Comparison of ENCODE assay signal across 13 cellular contexts in genomic region chr7:127822822-127823508, GRCh38.
DNase-seq lines count a peak whose midpoint lies in the region; ATAC-seq, FAIRE-seq and TF ChIP-seq lines count a peak whose summit lies in the region.
"Had no signal": no experiment of that assay in that cellular context is flagged by ENCODE, and none has a peak within 500 bp of the region (broad histone marks: within the 10 kb centered on the region; RNA-seq: fewer than 3 reads in every experiment).

No MANE protein-coding gene starts in this region.

- in situ Hi-C loops in HepG2 (cut with HindIII; ENCODE audit: extremely low pct_ligation_motif_present, low pct_unique_long_range_greater_than_20kb): no loop called here

- intact Hi-C loops in HepG2 (cut with micrococcal nuclease; ENCODE audit: unreplicated experiment): loop anchor here (5.0 kb wide), 1 partner anchor 89 kb away; no protein-coding TSS in a partner anchor
- intact Hi-C loops in kidney (cut with DNase I): no loop called here

- ATAC-seq in WTC11: peak; percentile 82
- ATAC-seq in HepG2: no peak

- FAIRE-seq in HepG2 (lab: Jason Lieb, UNC) (no peak), kidney (lab: Jason Lieb, UNC) (no peak)

- WGBS in HepG2 (ENCODE audit: low lambda C conversion rate): 97% methylated on average over 5 of the region's 5 CpGs

- H3K27me3 ChIP-seq in HepG2 (ENCODE audit: control insufficient read depth in 1 of 2, insufficient read depth in 2 of 2, low read length in 2 of 2): no peaks in the 10 kb centered on the region

- peaks cover 50% of the 10 kb centered on the region for H3K4me1 Mint-ChIP-seq in WTC11

- H3K9ac ChIP-seq in HepG2 (ENCODE audit: insufficient read depth, low read depth, low read length) (no peak overlapping the region), kidney (ENCODE audit: low read length in 2 of 2) (no peak overlapping the region)
- H3K9ac ChIP-seq: KMS-11 had no signal

- H2AFZ ChIP-seq in HepG2 (ENCODE audit: low read length): no peak overlapping the region

- TF ChIP-seq POLR2A in HepG2 (IDR thresholded peaks at IDR 0.05; ENCODE audit: insufficient read depth in 1 of 2, low read depth in 2 of 2, low read length in 2 of 2): no peak

- CTCF ChIA-PET in WTC11 (lab: Charles Lee): no interaction called here
- CTCF ChIA-PET in HepG2 (lab: Yijun Ruan, JAX; ENCODE audit: low intra/inter-chr PET ratio, low total read pairs): no interaction called here

- peak overlapping the region; percentile 17 for H3K27ac ChIP-seq in HepG2 (ENCODE audit: extremely low read length, insufficient read depth, low read length)
- no peak overlapping the region for H3K27ac ChIP-seq in kidney (ENCODE audit: low read depth in 2 of 2, low read length in 2 of 2)
- no peak overlapping the region for H3K27ac ChIP-seq in substantia nigra (ENCODE audit: low read depth, low read length, poor library complexity, severe bottlenecking)
- H3K27ac ChIP-seq: KMS-11 had no signal

- H3K36me3 Mint-ChIP-seq in WTC11: no peaks in the 10 kb centered on the region

- H3K27ac Mint-ChIP-seq in WTC11: peak overlapping the region; percentile 33; the same call in 1 of the 2 replicates
- H3K27ac Mint-ChIP-seq: activated CD4-positive, alpha-beta T cell treated with anti-CD3 and anti-CD28 coated beads, Interleukin-2, amount 10 ng/mL, durations not matched to agents 24 days and 14 days had no signal

- TF ChIP-seq RAD21 in HepG2 (CRISPR knock-in tag; IDR thresholded peaks at IDR 0.05): no peak

- TF ChIP-seq CTCF in WTC11 (IDR thresholded peaks at IDR 0.05): no peak
- TF ChIP-seq CTCF in HepG2 (CRISPR knock-in tag; IDR thresholded peaks at IDR 0.05): no peak
- no peak for TF ChIP-seq CTCF in kidney (IDR thresholded peaks at IDR 0.05; ENCODE audit: borderline replicate concordance, extremely low read depth, insufficient read depth)

- no peaks in the 10 kb centered on the region for H3K27me3 Mint-ChIP-seq in WTC11 (ENCODE audit: low read depth)
- H3K27me3 Mint-ChIP-seq: activated CD4-positive, alpha-beta T cell treated with anti-CD3 and anti-CD28 coated beads, Interleukin-2, amount 10 ng/mL, durations not matched to agents 24 days and 14 days had no signal

- BruUV-seq in HepG2 (replicated peaks; lab: Mats Ljungman, UMichigan): TSS peak; percentile 3

- H4K20me1 ChIP-seq in HepG2 (ENCODE audit: insufficient read depth, low read length): peaks cover 23% of the 10 kb centered on the region

- DNase-seq in DMS53 (lab: John Stamatoyannopoulos, UW): peak; percentile 77
- DNase-seq in HPDE6-E6E7 (ENCODE audit: extremely low spot score): peak; percentile 66
- DNase-seq in WTC11 (ENCODE audit: low spot score): no peak
- no peak for DNase-seq in HepG2 (ENCODE audit: low spot score)
- DNase-seq in kidney: no peak
- DNase-seq in GM19238 (ENCODE audit: insufficient read length, low spot score): no peak
- DNase-seq in substantia nigra (lab: John Stamatoyannopoulos, UW): no peak
- DNase-seq in stimulated activated naive CD4-positive, alpha-beta T cell (lab: John Stamatoyannopoulos, UW): no peak
- DNase-seq: activated CD4-positive, alpha-beta T cell treated with anti-CD3 and anti-CD28 coated beads, Interleukin-2, amount 10 ng/mL, durations not matched to agents 24 days and 14 days; C1 segment of cervical spinal cord; NCI-H345 had no signal

- H3K9me3 ChIP-seq in HepG2 (ENCODE audit: low read length) (no peaks in the 10 kb centered on the region), kidney (ENCODE audit: control insufficient read depth in 1 of 2, low read length in 2 of 2) (no peaks in the 10 kb centered on the region)

- TF ChIP-seq EP300 in HepG2 (IDR thresholded peaks at IDR 0.05; ENCODE audit: low read depth in 2 of 2, low read length in 2 of 2) (no peak), HepG2 (CRISPR knock-in tag; IDR thresholded peaks at IDR 0.05; ENCODE audit: borderline replicate concordance) (no peak)

- POLR2A ChIA-PET in WTC11 (lab: Charles Lee): no interaction called here
- POLR2A ChIA-PET in HepG2 (lab: Yijun Ruan, JAX): no interaction called here

- H3K4me1 ChIP-seq in HepG2 (ENCODE audit: insufficient read depth, low read length): peaks cover 63% of the 10 kb centered on the region
- H3K4me1 ChIP-seq in kidney (ENCODE audit: control insufficient read depth in 1 of 2, insufficient read depth in 1 of 2, low read depth in 1 of 2, low read length in 2 of 2): no peaks in the 10 kb centered on the region

- H3K9me3 Mint-ChIP-seq in WTC11: no peaks in the 10 kb centered on the region
- H3K9me3 Mint-ChIP-seq: activated CD4-positive, alpha-beta T cell treated with anti-CD3 and anti-CD28 coated beads, Interleukin-2, amount 10 ng/mL, durations not matched to agents 24 days and 14 days had no signal

- H3K36me3 ChIP-seq in HepG2 (replicated peaks in 1 of 2; ENCODE audit: control insufficient read depth in 1 of 2, insufficient read depth in 2 of 2, low read length in 2 of 2) (no peaks in the 10 kb centered on the region; a peak in 2 of 5 replicates), kidney (ENCODE audit: control insufficient read depth in 1 of 2, insufficient read depth in 2 of 2, low read length in 2 of 2) (no peaks in the 10 kb centered on the region)

- H3K4me3 Mint-ChIP-seq in WTC11: no peak overlapping the region
- H3K4me3 Mint-ChIP-seq: activated CD4-positive, alpha-beta T cell treated with anti-CD3 and anti-CD28 coated beads, Interleukin-2, amount 10 ng/mL, durations not matched to agents 24 days and 14 days had no signal

- peaks cover 37% of the 10 kb centered on the region for H3K79me2 ChIP-seq in HepG2 (ENCODE audit: insufficient read depth, low read length)

- H3K4me2 ChIP-seq in HepG2 (ENCODE audit: low read depth, low read length): no peak overlapping the region
- H3K4me2 ChIP-seq: KMS-11 had no signal

- H3K4me3 ChIP-seq in HepG2 (replicated peaks in 1 of 3; ENCODE audit: insufficient read depth in 1 of 3, low read depth in 2 of 3, low read length in 3 of 3) (no peak overlapping the region), kidney (ENCODE audit: low read length in 2 of 2) (no peak overlapping the region)
- H3K4me3 ChIP-seq: SK-N-MC had no signal

TF ChIP-seq in WTC11, 78 proteins besides CTCF, POLR2A, EP300 and RAD21 (continues in another document):
- TF ChIP-seq ETV6 (CRISPR knock-in tag; IDR thresholded peaks at IDR 0.05) (0 out of 2 replicates have a peak, but pooled peaks have one; percentile 19), KAT7 (CRISPR knock-in tag; IDR thresholded peaks at IDR 0.05; ENCODE audit: borderline replicate concordance) (no peak), CREM (CRISPR knock-in tag; IDR thresholded peaks at IDR 0.05) (no peak)

TF ChIP-seq in HepG2, 621 proteins besides CTCF, POLR2A, EP300 and RAD21:
- TF ChIP-seq, protein P1, sequence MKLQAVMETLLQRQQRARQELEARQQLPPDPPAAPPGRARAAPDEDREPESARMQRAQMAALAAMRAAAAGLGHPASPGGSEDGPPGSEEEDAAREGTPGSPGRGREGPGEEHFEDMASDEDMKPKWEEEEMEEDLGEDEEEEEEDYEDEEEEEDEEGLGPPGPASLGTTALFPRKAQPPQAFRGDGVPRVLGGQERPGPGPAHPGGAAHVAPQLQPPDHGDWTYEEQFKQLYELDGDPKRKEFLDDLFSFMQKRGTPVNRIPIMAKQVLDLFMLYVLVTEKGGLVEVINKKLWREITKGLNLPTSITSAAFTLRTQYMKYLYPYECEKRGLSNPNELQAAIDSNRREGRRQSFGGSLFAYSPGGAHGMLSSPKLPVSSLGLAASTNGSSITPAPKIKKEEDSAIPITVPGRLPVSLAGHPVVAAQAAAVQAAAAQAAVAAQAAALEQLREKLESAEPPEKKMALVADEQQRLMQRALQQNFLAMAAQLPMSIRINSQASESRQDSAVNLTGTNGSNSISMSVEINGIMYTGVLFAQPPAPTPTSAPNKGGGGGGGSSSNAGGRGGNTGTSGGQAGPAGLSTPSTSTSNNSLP (IDR thresholded peaks at IDR 0.05; ENCODE audit: low read depth, low read length): peak; percentile 58; the same call in 1 of the 2 replicates
- TF ChIP-seq KDM1A (CRISPR knock-in tag; IDR thresholded peaks at IDR 0.05) (0 out of 2 replicates have a peak, but pooled peaks have one; percentile 17), ZNF160 (CRISPR knock-in tag; IDR thresholded peaks at IDR 0.05) (no peak)
TF ChIP-seq in HepG2: peak in this region for 2.

Comparison
In these comparisons a context has a peak if more than half of its experiments do, and no peak if none do; other contexts are left out.
1. DNase-seq: peak in DMS53 (single experiment) and HPDE6-E6E7 (single experiment); none in WTC11 (single experiment), HepG2 (single experiment), kidney (single experiment), GM19238 (single experiment), substantia nigra (0 of 49) and stimulated activated naive CD4-positive, alpha-beta T cell (0 of 6).